ENCODE assay signal across 28 cellular contexts in genomic region chr4:121709766-121710405, GRCh38. TPM values are rescaled to one million over a fixed set of nuclear protein-coding genes. Genes with fewer than 3 reads are reported as not detected.
DNase-seq lines count a peak whose midpoint lies in the region; ATAC-seq, FAIRE-seq and TF ChIP-seq lines count a peak whose summit lies in the region.
"Had no signal": no experiment of that assay in that cellular context is flagged by ENCODE, and none has a peak within 500 bp of the region (broad histone marks: within the 10 kb centered on the region; RNA-seq: fewer than 3 reads in every experiment).

No MANE protein-coding gene starts in this region.

- intact Hi-C loops in Calu3 (cut with micrococcal nuclease; ENCODE audit: unreplicated experiment) (no loop called here), right cardiac atrium (cut with DNase I) (no loop called here)

- H3K4me1 ChIP-seq in HEK293 (ENCODE audit: control insufficient read depth, insufficient read depth, low read length) (no peaks in the 10 kb centered on the region; the same call in 1 of the 2 replicates), HUES64 (ENCODE audit: insufficient read depth, low read length) (peaks cover 34% of the 10 kb centered on the region), foreskin keratinocyte (peaks cover 15% of the 10 kb centered on the region), right cardiac atrium (ENCODE audit: control insufficient read depth, insufficient read depth, low read length) (no peaks in the 10 kb centered on the region)
- H3K4me1 ChIP-seq: uterus had no signal

- no peaks in the 10 kb centered on the region for H3K9me3 Mint-ChIP-seq in Calu3 (ENCODE audit: low read depth, unreplicated experiment)
- H3K9me3 Mint-ChIP-seq: stimulated activated memory B cell treated with anti-CD40 and anti-IgM and Interleukin-4, amounts not matched to agents 10 μg/mL and 1 μg/mL and 100 μg/mL, for 72 hours; T-cell had no signal

- no peaks in the 10 kb centered on the region for H3K27me3 Mint-ChIP-seq in Calu3 (ENCODE audit: unreplicated experiment)
- peaks cover 58% of the 10 kb centered on the region for H3K27me3 Mint-ChIP-seq in T-helper 17 cell

- peak overlapping the region; percentile 12 for H3K27ac Mint-ChIP-seq in Calu3 (ENCODE audit: unreplicated experiment)
- no peak overlapping the region for H3K27ac Mint-ChIP-seq in T-helper 17 cell
- H3K27ac Mint-ChIP-seq: activated CD8-positive, alpha-beta T cell treated with anti-CD3 and anti-CD28 coated beads, Interleukin-2, amount 10 ng/mL, durations not matched to agents 7 days and 5 days; stimulated activated memory B cell treated with anti-CD40 and anti-IgM and Interleukin-4, amounts not matched to agents 10 μg/mL and 1 μg/mL and 100 μg/mL, for 72 hours had no signal

- H3K4me3 ChIP-seq in HEK293 (ENCODE audit: low read depth, low read length) (no peak overlapping the region), HUES64 (ENCODE audit: low read length) (no peak overlapping the region), right cardiac atrium (ENCODE audit: low read length) (no peak overlapping the region)
- H3K4me3 ChIP-seq: BLaER1 treated with 17β-estradiol and CSF1 and Interleukin-3, amounts not matched to agents 10 nM and 100 nM; MG63; uterus had no signal

- H3K36me3 Mint-ChIP-seq in Calu3 (ENCODE audit: insufficient read depth, unreplicated experiment) (peaks cover 5% of the 10 kb centered on the region), T-helper 17 cell (ENCODE audit: low read depth) (peaks cover 2% of the 10 kb centered on the region)
- H3K36me3 Mint-ChIP-seq: brain; stimulated activated memory B cell treated with anti-CD40 and anti-IgM and Interleukin-4, amounts not matched to agents 10 μg/mL and 1 μg/mL and 100 μg/mL, for 72 hours; T-cell had no signal

- CTCF ChIA-PET in Calu3 (lab: Charles Lee): no interaction called here
- CTCF ChIA-PET in HEK293 (lab: Yijun Ruan, JAX): no interaction called here

- no peak for DNase-seq in Calu3
- DNase-seq in foreskin keratinocyte: no peak
- no peak for DNase-seq in NCI-H2171 treated with DMSO at 0.1 percent for 48 hours (lab: John Stamatoyannopoulos, UW)
- DNase-seq in H54 (ENCODE audit: insufficient read length, low spot score): no peak
- no peak for DNase-seq in right cardiac atrium
- no peak for DNase-seq in T-helper 17 cell
- DNase-seq: activated CD4-positive, CD25-positive, alpha-beta regulatory T cell treated with anti-CD3 and anti-CD28 coated beads, Interleukin-2, amount 50 U/mL, for 72 hours; activated CD8-positive, alpha-beta T cell treated with anti-CD3 and anti-CD28 coated beads, Interleukin-2, amount 10 ng/mL, durations not matched to agents 7 days and 5 days; activated gamma-delta T cell treated with Interleukin-2 at 50 U/mL for 16 hours; activated T-cell treated with anti-CD3 and anti-CD28 coated beads, Interleukin-2, amount 50 U/mL, for 1 hour; effector memory CD4-positive, alpha-beta T cell; left colon; mesendoderm; MG63; NCI-H1436; NCI-H2107; NCI-H510A; occipital lobe; SHP77 treated with DMSO at 0.1 percent for 48 hours; T-cell; uterus had no signal

- H3K36me3 ChIP-seq in HEK293 (ENCODE audit: control insufficient read depth in 2 of 2, insufficient read depth in 1 of 2, low read length in 2 of 2) (no peaks in the 10 kb centered on the region), HUES64 (ENCODE audit: insufficient read depth, low read length) (no peaks in the 10 kb centered on the region)
- H3K36me3 ChIP-seq: BLaER1 treated with 17β-estradiol and CSF1 and Interleukin-3, amounts not matched to agents 10 nM and 100 nM; MG63; uterus had no signal

- no peak overlapping the region for H3K4me3 Mint-ChIP-seq in Calu3 (ENCODE audit: low read depth, unreplicated experiment)
- H3K4me3 Mint-ChIP-seq in T-helper 17 cell: no peak overlapping the region
- H3K4me3 Mint-ChIP-seq: activated CD8-positive, alpha-beta T cell treated with anti-CD3 and anti-CD28 coated beads, Interleukin-2, amount 10 ng/mL, durations not matched to agents 7 days and 5 days; stimulated activated memory B cell treated with anti-CD40 and anti-IgM and Interleukin-4, amounts not matched to agents 10 μg/mL and 1 μg/mL and 100 μg/mL, for 72 hours; T-cell had no signal

- POLR2A ChIA-PET in HEK293 (lab: Yijun Ruan, JAX): no interaction called here

- no peak overlapping the region for H3K9ac ChIP-seq in HUES64 (ENCODE audit: low read depth, low read length)
- H3K9ac ChIP-seq: BLaER1 treated with 17β-estradiol and CSF1 and Interleukin-3, amounts not matched to agents 10 nM and 100 nM had no signal

- ATAC-seq in foreskin keratinocyte (no peak), right cardiac atrium (no peak), T-helper 17 cell (no peak)
- ATAC-seq: activated CD8-positive, alpha-beta T cell treated with anti-CD3 and anti-CD28 coated beads, Interleukin-2, amount 10 ng/mL, durations not matched to agents 7 days and 5 days; esophagus mucosa; left colon; stimulated activated memory B cell treated with anti-CD40 and anti-IgM and Interleukin-4, amounts not matched to agents 10 μg/mL and 1 μg/mL and 100 μg/mL, for 72 hours; T-cell had no signal

- H3K4me1 Mint-ChIP-seq in Calu3 (ENCODE audit: low read depth, unreplicated experiment): peaks cover 40% of the 10 kb centered on the region
- H3K4me1 Mint-ChIP-seq in T-helper 17 cell: peaks cover 11% of the 10 kb centered on the region

- no peak overlapping the region for H3K27ac ChIP-seq in HEK293 (ENCODE audit: extremely low read depth, low read depth, low read length)
- H3K27ac ChIP-seq in HUES64 (ENCODE audit: low read depth, low read length): 0 out of 2 replicates have a peak overlapping the region, but pooled peaks have one; percentile 53
- H3K27ac ChIP-seq in foreskin keratinocyte: peak overlapping the region; percentile 14
- H3K27ac ChIP-seq in right cardiac atrium (ENCODE audit: low read length): no peak overlapping the region
- H3K27ac ChIP-seq: BLaER1 treated with 17β-estradiol and CSF1 and Interleukin-3, amounts not matched to agents 10 nM and 100 nM; uterus had no signal

- no peaks in the 10 kb centered on the region for H3K27me3 ChIP-seq in HUES64 (ENCODE audit: insufficient read depth, low read length)
- no peaks in the 10 kb centered on the region for H3K27me3 ChIP-seq in foreskin keratinocyte
- no peaks in the 10 kb centered on the region for H3K27me3 ChIP-seq in right cardiac atrium (ENCODE audit: control insufficient read depth, insufficient read depth)
- H3K27me3 ChIP-seq: BLaER1 treated with 17β-estradiol and CSF1 and Interleukin-3, amounts not matched to agents 10 nM and 100 nM; MG63; uterus had no signal

- TF ChIP-seq CTCF in Calu3 (IDR thresholded peaks at IDR 0.05; ENCODE audit: unreplicated experiment) (no peak), HEK293 (tag by site-specific recombination; IDR thresholded peaks at IDR 0.05) (no peak), foreskin keratinocyte (conservative IDR thresholded peaks at IDR 0.05) (no peak)

- 95% methylated on average over 3 of the region's 3 CpGs for WGBS in HUES64
- WGBS in right cardiac atrium: 99% methylated on average over 3 of the region's 3 CpGs

- BruUV-seq in Calu3 (replicated peaks; lab: Mats Ljungman, UMichigan): no TSS peak

- H3K9me3 ChIP-seq in HEK293 (ENCODE audit: control insufficient read depth, insufficient read depth, low read depth, low read length) (no peaks in the 10 kb centered on the region), HUES64 (ENCODE audit: insufficient read depth, low read depth, low read length) (no peaks in the 10 kb centered on the region), right cardiac atrium (ENCODE audit: control insufficient read depth, low read length) (no peaks in the 10 kb centered on the region), T-helper 17 cell (ENCODE audit: control insufficient read depth, low read length, poor library complexity, severe bottlenecking) (no peaks in the 10 kb centered on the region)
- H3K9me3 ChIP-seq: BLaER1 treated with 17β-estradiol and CSF1 and Interleukin-3, amounts not matched to agents 10 nM and 100 nM; MG63; uterus had no signal

- FAIRE-seq in H54 (lab: Jason Lieb, UNC): no peak
- FAIRE-seq: frontal cortex had no signal

- no peak for TF ChIP-seq POLR2A in H54 (IDR thresholded peaks at IDR 0.05; ENCODE audit: low read depth, low read length)

TF ChIP-seq in HEK293, 187 proteins besides CTCF, POLR2A, EP300 and RAD21:
- no peak for TF ChIP-seq ZNF248 (tag by site-specific recombination; IDR thresholded peaks at IDR 0.05)
- peak; percentile 81 for TF ChIP-seq ZFP3 (tag by site-specific recombination; IDR thresholded peaks at IDR 0.05; ENCODE audit: low read depth)
- peak; percentile 38; the same call in 1 of the 2 replicates for TF ChIP-seq EGR2 (tag by site-specific recombination; IDR thresholded peaks at IDR 0.05; ENCODE audit: low read depth)
- TF ChIP-seq ZFHX2 (tag by site-specific recombination; conservative IDR thresholded peaks at IDR 0.05): peak; percentile 31; the same call in 1 of the 2 replicates
TF ChIP-seq in HEK293: peak in this region for 3.

RNA-seq across cellular contexts. Expression of gene ANXA5, which starts 13.1 kb away (rescaled TPM):
- total RNA-seq in Calu3 (2022): 246 and 273 TPM in 2 replicates
- 334 TPM for polyA plus RNA-seq in HUES64 (2013, experiment 1 of 2)
- 330 TPM for polyA plus RNA-seq in HUES64 (2013, experiment 2 of 2)
- total RNA-seq in foreskin keratinocyte: 445 and 484 TPM in 2 replicates
- polyA plus RNA-seq in foreskin keratinocyte: 393 and 397 TPM in 2 replicates
- total RNA-seq in right cardiac atrium: 100 to 1,000 TPM; 145 to 218 (median 167) TPM
- polyA plus RNA-seq in right cardiac atrium: 168 TPM
- 100 to 1,000 TPM; 103 to 108 TPM for total RNA-seq in T-helper 17 cell

RNA-seq across cellular contexts. Expression of gene SMIM43, which starts 55.1 kb away (rescaled TPM):
- not detected in 2 replicates for total RNA-seq in Calu3 (2022)
- 1.4 TPM for polyA plus RNA-seq in HUES64 (2013, experiment 1 of 2)
- polyA plus RNA-seq in HUES64 (2013, experiment 2 of 2): 1.3 TPM
- not detected in 2 replicates for total RNA-seq in foreskin keratinocyte
- polyA plus RNA-seq in foreskin keratinocyte: 0.02 TPM in 1 of 2 replicates, not detected in the other
- under 1 TPM in 1 of 4 donors, not detected in 3; 0.12 TPM for total RNA-seq in right cardiac atrium
- 0.07 TPM for polyA plus RNA-seq in right cardiac atrium
- not detected for total RNA-seq in T-helper 17 cell
- total RNA-seq: activated CD8-positive, alpha-beta T cell treated with anti-CD3 and anti-CD28 coated beads, Interleukin-2, amount 10 ng/mL, durations not matched to agents 7 days and 5 days; esophagus mucosa had no signal

Comparison
In these comparisons a context has a peak if more than half of its experiments do, and no peak if none do; other contexts are left out.
1. H3K27ac ChIP-seq: peak in HUES64 (single experiment) and foreskin keratinocyte (single experiment); none in HEK293 (single experiment) and right cardiac atrium (single experiment).